In the genomic region with DNA sequence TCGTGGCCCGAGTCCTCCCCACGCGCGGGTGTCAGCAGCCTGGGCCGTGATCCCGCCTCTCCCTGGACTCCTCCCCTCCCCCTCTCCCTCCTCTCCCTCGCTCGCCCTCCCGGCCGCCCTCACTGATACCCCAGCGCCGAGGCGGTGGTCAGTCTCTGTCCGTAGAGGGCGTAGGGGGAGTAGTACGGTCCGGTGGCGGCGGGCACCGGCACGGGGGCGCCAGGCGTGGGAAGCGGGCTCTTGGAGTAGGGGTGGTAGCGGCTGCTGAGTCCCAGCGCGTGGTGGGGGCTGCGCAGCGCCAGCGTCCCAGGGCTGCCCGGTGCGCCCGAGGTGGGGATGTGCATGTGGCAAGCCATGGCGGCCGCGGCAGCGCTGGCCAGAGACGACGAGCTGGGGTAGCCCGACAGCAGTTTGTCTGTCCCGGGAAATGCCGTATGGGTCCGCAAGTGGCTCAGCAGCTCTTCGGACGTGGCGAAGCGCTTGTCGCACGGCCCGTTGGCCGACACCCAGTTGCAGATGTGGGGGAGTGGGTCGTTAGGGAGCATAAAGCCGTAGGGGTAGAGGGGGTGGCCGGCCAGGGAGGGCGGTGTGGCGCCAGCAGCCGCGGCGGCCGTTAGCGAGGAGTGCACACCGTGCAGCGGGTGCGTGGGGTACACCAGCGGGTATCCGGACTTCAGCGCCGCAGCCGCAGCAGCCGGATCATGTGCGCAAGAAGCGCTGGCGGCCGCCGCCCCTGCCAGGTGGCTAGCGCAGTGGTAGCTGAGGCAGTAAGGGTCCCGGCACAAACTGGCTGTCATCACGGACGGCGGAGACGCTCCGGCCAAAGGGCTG, we compare ENCODE assay signal across 8 cellular contexts. TPM values are rescaled to one million over a fixed set of nuclear protein-coding genes. Genes with fewer than 3 reads are reported as not detected.
DNase-seq lines count a peak whose midpoint lies in the region; ATAC-seq and TF ChIP-seq lines count a peak whose summit lies in the region.

No MANE protein-coding gene starts in this region.

- H3K27ac ChIP-seq in lung (ENCODE audit: low read depth in 1 of 2, low read length in 1 of 2): peak overlapping the region in 1 of 2 donors; percentile 92
- H3K27ac ChIP-seq in thyroid gland: peak overlapping the region in 2 of 3 donors; percentile 98

- no peaks in the 10 kb centered on the region for H3K9me3 Mint-ChIP-seq in activated T-helper 1 cell treated with anti-CD3 and anti-CD28 coated beads, Interleukin-12 subunit alpha, Interleukin-12 subunit beta, Interleukin-2, Interleukin-4 antibody, amounts not matched to agents 30 ng/mL and 10 ng/mL and 1 ng/mL, durations not matched to agents 14 hours and 24 hours and 36 hours

- no peak for TF ChIP-seq CTCF in lung (IDR thresholded peaks at IDR 0.05; ENCODE audit: control extremely low read depth, extremely low read depth)
- no peak for TF ChIP-seq CTCF in thyroid gland (IDR thresholded peaks at IDR 0.05)

- DNase-seq in HuH-7.5 (ENCODE audit: low spot score) (peak; percentile 52), ecto neural progenitor cell (ENCODE audit: low spot score) (peak; percentile 75), lung (ENCODE audit: low spot score) (peak; percentile 44), thyroid gland (peak in 1 of 2 donors; percentile 12), NCI-H82 treated with DMSO at 0.1 percent for 48 hours (lab: John Stamatoyannopoulos, UW; ENCODE audit: unreplicated experiment) (no peak), middle frontal gyrus (ENCODE audit: extremely low spot score, low spot score) (no peak)
- DNase-seq in activated CD4-positive, alpha-beta T cell treated with anti-CD3 and anti-CD28 coated beads, Interleukin-2, amount 50 U/mL, for 48 hours: no peak
- no peak for DNase-seq in activated T-helper 1 cell treated with anti-CD3 and anti-CD28 coated beads, Interleukin-12 subunit alpha, Interleukin-12 subunit beta, Interleukin-2, Interleukin-4 antibody, amounts not matched to agents 30 ng/mL and 10 ng/mL and 1 ng/mL, durations not matched to agents 14 hours and 24 hours and 36 hours (ENCODE audit: low spot score)

- H3K9me3 ChIP-seq in lung (ENCODE audit: control insufficient read depth in 2 of 2, insufficient read depth in 1 of 2, low read length in 1 of 2): no peaks in the 10 kb centered on the region
- H3K9me3 ChIP-seq in thyroid gland: no peaks in the 10 kb centered on the region

- peak overlapping the region; percentile 96 for H3K4me3 ChIP-seq in lung
- H3K4me3 ChIP-seq in thyroid gland (replicated peaks in 1 of 3): peak overlapping the region in 1 of 3 donors; percentile 88

- TF ChIP-seq POLR2A in thyroid gland (IDR thresholded peaks at IDR 0.05): no peak

- peaks cover 30% of the 10 kb centered on the region for H3K4me1 Mint-ChIP-seq in activated T-helper 1 cell treated with anti-CD3 and anti-CD28 coated beads, Interleukin-12 subunit alpha, Interleukin-12 subunit beta, Interleukin-2, Interleukin-4 antibody, amounts not matched to agents 30 ng/mL and 10 ng/mL and 1 ng/mL, durations not matched to agents 14 hours and 24 hours and 36 hours (ENCODE audit: low read depth)

- no peak overlapping the region for H3K4me3 Mint-ChIP-seq in activated T-helper 1 cell treated with anti-CD3 and anti-CD28 coated beads, Interleukin-12 subunit alpha, Interleukin-12 subunit beta, Interleukin-2, Interleukin-4 antibody, amounts not matched to agents 30 ng/mL and 10 ng/mL and 1 ng/mL, durations not matched to agents 14 hours and 24 hours and 36 hours

- H3K36me3 ChIP-seq in lung (ENCODE audit: control insufficient read depth in 2 of 2, insufficient read depth in 2 of 2, low read length in 2 of 2) (peaks cover 0 to 13% of the 10 kb centered on the region in 2 donors), thyroid gland (peaks cover 0 to 14% of the 10 kb centered on the region in 2 donors)

- ATAC-seq in lung (ENCODE audit: insufficient read depth, low FRiP score): no peak

- H3K36me3 Mint-ChIP-seq in activated T-helper 1 cell treated with anti-CD3 and anti-CD28 coated beads, Interleukin-12 subunit alpha, Interleukin-12 subunit beta, Interleukin-2, Interleukin-4 antibody, amounts not matched to agents 30 ng/mL and 10 ng/mL and 1 ng/mL, durations not matched to agents 14 hours and 24 hours and 36 hours (ENCODE audit: low read depth): peaks cover 4% of the 10 kb centered on the region

- WGBS in lung, 2 donors: 37 to 61% methylated on average over 75 to 83 of the region's 83 CpGs
- 78 to 84% methylated on average over 71 to 78 of the region's 83 CpGs for WGBS in thyroid gland, 2 donors

- H3K27me3 Mint-ChIP-seq in activated T-helper 1 cell treated with anti-CD3 and anti-CD28 coated beads, Interleukin-12 subunit alpha, Interleukin-12 subunit beta, Interleukin-2, Interleukin-4 antibody, amounts not matched to agents 30 ng/mL and 10 ng/mL and 1 ng/mL, durations not matched to agents 14 hours and 24 hours and 36 hours (ENCODE audit: insufficient read depth): peaks cover 58% of the 10 kb centered on the region

- peaks cover 0 to 3% of the 10 kb centered on the region in 2 donors for H3K4me1 ChIP-seq in lung (ENCODE audit: control insufficient read depth in 2 of 2, insufficient read depth in 2 of 2, low read length in 2 of 2)
- peaks cover 5 to 15% of the 10 kb centered on the region in 2 donors for H3K4me1 ChIP-seq in thyroid gland

- H3K27me3 ChIP-seq in lung (ENCODE audit: control insufficient read depth, insufficient read depth) (no peaks in the 10 kb centered on the region), thyroid gland (no peaks in the 10 kb centered on the region)

- intact Hi-C loops in thyroid gland (cut with DNase I): loop anchor here (5.0 to 10.0 kb wide), 2 partner anchors 638 to 1146 kb away; no protein-coding TSS in a partner anchor
- intact Hi-C loops in activated T-helper 1 cell treated with anti-CD3 and anti-CD28 coated beads, Interleukin-12 subunit alpha, Interleukin-12 subunit beta, Interleukin-2, Interleukin-4 antibody, amounts not matched to agents 30 ng/mL and 10 ng/mL and 1 ng/mL, durations not matched to agents 14 hours and 24 hours and 36 hours (cut with micrococcal nuclease): no loop called here

- H3K27ac Mint-ChIP-seq in activated T-helper 1 cell treated with anti-CD3 and anti-CD28 coated beads, Interleukin-12 subunit alpha, Interleukin-12 subunit beta, Interleukin-2, Interleukin-4 antibody, amounts not matched to agents 30 ng/mL and 10 ng/mL and 1 ng/mL, durations not matched to agents 14 hours and 24 hours and 36 hours: no peak overlapping the region

RNA-seq across cellular contexts. Expression of a gene that starts 2.7 kb away (rescaled TPM):
- 10 to 100 TPM; 24.8 to 37.8 TPM for total RNA-seq in lung
- 10 to 100 TPM; 11.7 to 32.1 TPM for polyA plus RNA-seq in lung
- 10 to 100 TPM in 3 of 4 donors, 1 to 10 TPM in 1; 8.2 to 17.1 (median 10.9) TPM for total RNA-seq in thyroid gland
- 0.07 TPM in 1 of 2 replicates, not detected in the other for total RNA-seq in activated T-helper 1 cell treated with anti-CD3 and anti-CD28 coated beads, Interleukin-12 subunit alpha, Interleukin-12 subunit beta, Interleukin-2, Interleukin-4 antibody, amounts not matched to agents 30 ng/mL and 10 ng/mL and 1 ng/mL, durations not matched to agents 14 hours and 24 hours and 36 hours

RNA-seq across cellular contexts. Expression of a gene that starts 32.6 kb away (rescaled TPM):
- total RNA-seq in lung: 10 to 100 TPM; 15.5 to 40.8 TPM
- 10 to 100 TPM; 12.1 to 27.8 TPM for polyA plus RNA-seq in lung
- 10 to 100 TPM; 16.5 to 31.7 (median 23.2) TPM for total RNA-seq in thyroid gland
- not detected in 2 replicates for total RNA-seq in activated T-helper 1 cell treated with anti-CD3 and anti-CD28 coated beads, Interleukin-12 subunit alpha, Interleukin-12 subunit beta, Interleukin-2, Interleukin-4 antibody, amounts not matched to agents 30 ng/mL and 10 ng/mL and 1 ng/mL, durations not matched to agents 14 hours and 24 hours and 36 hours

Comparison
In these comparisons a context has a peak if more than half of its experiments do, and no peak if none do; other contexts are left out.
1. DNase-seq: peak in HuH-7.5 (single experiment), ecto neural progenitor cell (single experiment) and lung (single experiment); none in NCI-H82 treated with DMSO at 0.1 percent for 48 hours (single experiment), activated CD4-positive, alpha-beta T cell treated with anti-CD3 and anti-CD28 coated beads, Interleukin-2, amount 50 U/mL, for 48 hours (0 of 2), middle frontal gyrus (single experiment) and activated T-helper 1 cell treated with anti-CD3 and anti-CD28 coated beads, Interleukin-12 subunit alpha, Interleukin-12 subunit beta, Interleukin-2, Interleukin-4 antibody, amounts not matched to agents 30 ng/mL and 10 ng/mL and 1 ng/mL, durations not matched to agents 14 hours and 24 hours and 36 hours (single experiment).
2. RNA of a gene that starts 32.6 kb away (total RNA-seq): 15.5 to 40.8 TPM in lung and 16.5 to 31.7 TPM in thyroid gland; not detected in activated T-helper 1 cell treated with anti-CD3 and anti-CD28 coated beads, Interleukin-12 subunit alpha, Interleukin-12 subunit beta, Interleukin-2, Interleukin-4 antibody, amounts not matched to agents 30 ng/mL and 10 ng/mL and 1 ng/mL, durations not matched to agents 14 hours and 24 hours and 36 hours; every median in the first group is over 10 times any median in the second.